Comparison of ENCODE assay signal across 8 cellular contexts in the genomic region with DNA sequence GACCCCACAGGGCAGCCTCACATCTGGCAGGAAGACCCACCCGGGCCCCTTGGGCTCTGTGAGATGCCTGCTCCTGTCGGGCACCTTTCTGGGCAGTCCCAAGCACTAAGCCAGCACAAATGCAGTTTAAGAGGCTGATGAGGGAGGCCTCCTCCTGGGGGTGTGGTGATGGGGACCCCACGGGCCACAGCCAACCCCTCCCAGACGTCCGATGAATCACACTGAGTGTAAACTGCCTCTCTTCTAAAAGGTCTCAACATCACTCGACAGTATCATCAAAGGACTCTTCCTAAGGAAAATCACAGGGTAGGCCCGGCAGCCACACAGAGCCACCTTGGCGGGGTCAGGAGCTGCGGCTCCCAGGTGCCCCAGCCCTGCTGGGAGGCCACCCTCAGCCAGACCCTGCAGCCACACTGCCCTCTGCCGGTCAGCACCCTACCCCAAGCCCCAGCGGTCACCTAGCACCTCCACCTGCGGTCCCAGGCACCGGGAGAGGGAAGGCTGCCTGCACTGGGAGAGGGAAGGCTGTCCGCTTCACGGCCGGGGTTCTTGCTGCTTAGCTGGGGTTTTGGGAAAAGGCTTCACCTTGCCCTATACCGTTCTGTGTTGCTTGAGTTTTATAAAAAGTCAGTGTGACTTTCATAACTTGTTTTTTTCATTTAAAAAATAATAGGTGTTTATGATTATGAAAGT.
DNase-seq lines count a peak whose midpoint lies in the region; ATAC-seq and TF ChIP-seq lines count a peak whose summit lies in the region.

No MANE protein-coding gene starts in this region.

- peaks cover 24% of the 10 kb centered on the region for H3K4me1 Mint-ChIP-seq in activated naive CD8-positive, alpha-beta T cell treated with anti-CD3 and anti-CD28 coated beads, Interleukin-2, amount 50 U/mL, for 24 hours

- H3K4me1 ChIP-seq in NT2/D1 (ENCODE audit: insufficient read depth, insufficient read length): peaks cover 20% of the 10 kb centered on the region
- H3K4me1 ChIP-seq in iPS DF 6.9 (ENCODE audit: control insufficient read depth, insufficient read depth, low read length): peaks cover 16% of the 10 kb centered on the region

- H3K36me3 ChIP-seq in NT2/D1 (ENCODE audit: insufficient read depth, insufficient read length, low read length): no peaks in the 10 kb centered on the region
- H3K36me3 ChIP-seq in iPS DF 6.9 (ENCODE audit: control insufficient read depth, insufficient read depth, low read length): no peaks in the 10 kb centered on the region; the same call in 1 of the 2 replicates

- no peak overlapping the region for H3K27ac Mint-ChIP-seq in activated naive CD8-positive, alpha-beta T cell treated with anti-CD3 and anti-CD28 coated beads, Interleukin-2, amount 50 U/mL, for 24 hours

- in situ Hi-C loops in GM13977 (cut with MboI; ENCODE audit: low pct_unique_long_range_greater_than_20kb, low sequenced_read_pairs, unreplicated experiment): no loop called here

- ATAC-seq in activated naive CD8-positive, alpha-beta T cell treated with anti-CD3 and anti-CD28 coated beads, Interleukin-2, amount 50 U/mL, for 24 hours: no peak
- no peak for ATAC-seq in GM18858 (IDR thresholded peaks at IDR 0.05; ENCODE audit: unreplicated experiment)

- peak; percentile 79 for DNase-seq in GM13977 (ENCODE audit: low spot score)
- peak; percentile 56 for DNase-seq in NT2/D1 (ENCODE audit: low read depth, low spot score)
- DNase-seq in activated naive CD8-positive, alpha-beta T cell treated with anti-CD3 and anti-CD28 coated beads, Interleukin-2, amount 50 U/mL, for 24 hours: peak; percentile 78
- peak; percentile 84 for DNase-seq in iPS DF 6.9 (ENCODE audit: low read depth, low spot score)
- peak; percentile 15 to 39 for DNase-seq in stimulated activated CD4-positive, alpha-beta T cell treated with anti-CD3 and anti-CD28 coated beads, Interleukin-4, amount 100 ng/mL, for 4 hours
- DNase-seq in KG1 (lab: John Stamatoyannopoulos, UW): no peak

- H3K27ac ChIP-seq in 22Rv1 (no peak overlapping the region), iPS DF 6.9 (ENCODE audit: low read length) (no peak overlapping the region)

- no peak overlapping the region for H3K4me3 Mint-ChIP-seq in activated naive CD8-positive, alpha-beta T cell treated with anti-CD3 and anti-CD28 coated beads, Interleukin-2, amount 50 U/mL, for 24 hours

- H3K27me3 ChIP-seq in NT2/D1 (ENCODE audit: insufficient read depth, insufficient read length): peaks cover 28% of the 10 kb centered on the region
- H3K27me3 ChIP-seq in iPS DF 6.9 (ENCODE audit: control insufficient read depth, insufficient read depth, low read length): no peaks in the 10 kb centered on the region

- no peak overlapping the region for H3K9ac ChIP-seq in NT2/D1 (ENCODE audit: insufficient read length, low read depth)

- no peaks in the 10 kb centered on the region for H3K9me3 Mint-ChIP-seq in activated naive CD8-positive, alpha-beta T cell treated with anti-CD3 and anti-CD28 coated beads, Interleukin-2, amount 50 U/mL, for 24 hours

- no CpG with 5 or more reads among the region's 17 CpGs for WGBS in iPS DF 6.9 (ENCODE audit: insufficient coverage, insufficient read length)

- peaks cover 20% of the 10 kb centered on the region for H3K27me3 Mint-ChIP-seq in activated naive CD8-positive, alpha-beta T cell treated with anti-CD3 and anti-CD28 coated beads, Interleukin-2, amount 50 U/mL, for 24 hours

- H3K9me3 ChIP-seq in NT2/D1 (ENCODE audit: insufficient read depth, low read length) (no peaks in the 10 kb centered on the region), iPS DF 6.9 (ENCODE audit: control insufficient read depth, insufficient read depth, low read length) (no peaks in the 10 kb centered on the region)

- peak; percentile 94 for TF ChIP-seq CTCF in 22Rv1 (IDR thresholded peaks at IDR 0.05)
- TF ChIP-seq CTCF in GM13977 (IDR thresholded peaks at IDR 0.05; ENCODE audit: extremely low read depth, insufficient read depth, missing control alignments): peak; percentile 88

- H3K36me3 Mint-ChIP-seq in activated naive CD8-positive, alpha-beta T cell treated with anti-CD3 and anti-CD28 coated beads, Interleukin-2, amount 50 U/mL, for 24 hours (ENCODE audit: low read depth): no peaks in the 10 kb centered on the region

- H3K4me3 ChIP-seq in NT2/D1 (ENCODE audit: insufficient read length, low read depth) (no peak overlapping the region), iPS DF 6.9 (ENCODE audit: low read length) (no peak overlapping the region)
